ENCODE assay signal across 24 cellular contexts in the genomic region with DNA sequence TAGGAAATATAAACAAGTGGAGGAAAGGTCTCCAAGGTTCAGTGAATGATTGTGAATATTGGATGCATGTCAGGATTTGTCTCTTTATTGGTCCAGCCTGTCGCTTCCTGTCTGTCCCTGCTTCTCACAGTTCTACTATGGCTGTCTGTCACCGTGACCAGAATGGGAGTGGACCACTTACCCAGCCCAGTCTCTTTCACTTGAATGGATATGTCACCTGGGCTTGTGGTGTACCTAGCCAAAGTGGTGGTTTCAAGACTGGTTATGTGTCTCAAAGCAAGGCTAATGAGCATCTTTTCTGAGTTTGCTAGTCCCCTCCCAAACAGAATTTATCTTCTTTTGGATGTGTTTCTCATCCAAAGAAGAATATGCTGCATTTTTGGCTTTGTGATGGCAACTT.
"Had no signal": no experiment of that assay in that cellular context is flagged by ENCODE, and none has a peak within 500 bp of the region (broad histone marks: within the 10 kb centered on the region; RNA-seq: fewer than 3 reads in every experiment).

No MANE protein-coding gene starts in this region.

- H3K4me3 ChIP-seq: MG63 had no signal

- ATAC-seq: HepG2, Panc1, PC-3 had no signal

- H3K27ac ChIP-seq: RWPE1 had no signal

- H3K36me3 ChIP-seq: MG63 had no signal

- H3K9ac ChIP-seq: SK-N-SH had no signal

- H3K4me2 ChIP-seq: SK-N-SH had no signal

- FAIRE-seq: HepG2 had no signal

- H3K9me3 ChIP-seq: MG63, SK-N-SH had no signal

- H3K27me3 ChIP-seq: MG63 had no signal

- DNase-seq: IMR-90; Karpas-422; KG1; MG63; NCI-H1092; NCI-H1105 treated with DMSO at 0.1 percent for 48 hours; NCI-H1417 treated with DMSO at 0.1 percent for 48 hours; NCI-H187; NCI-H2029; NCI-H2081 treated with DMSO at 0.1 percent for 48 hours; NCI-H2171; NCI-H226; NCI-H510A; NCI-H524 treated with DMSO at 0.1 percent for 48 hours; NCI-H69; NCI-H774; NK-92 treated with Interleukin-12 subunit alpha and Interleukin-12 subunit beta, amount 100 ng/mL, for 24 hours; PC-3; SHP77; SK-N-SH; SW 1271 had no signal
